In genomic region chr3:67624078-67624477, GRCh38 we compare ENCODE assay signal across 22 cellular contexts.
"Had no signal": no experiment of that assay in that cellular context is flagged by ENCODE, and none has a peak within 500 bp of the region (broad histone marks: within the 10 kb centered on the region; RNA-seq: fewer than 3 reads in every experiment).

No MANE protein-coding gene starts in this region.

- DNase-seq: activated CD4-positive, alpha-beta T cell treated with anti-CD3 and anti-CD28 coated beads, Interleukin-2, amount 10 ng/mL, durations not matched to agents 7 days and 5 days; activated effector memory CD4-positive, alpha-beta T cell treated with Interleukin-2 at 50 U/mL for 16 hours; activated naive CD8-positive, alpha-beta T cell treated with anti-CD3 and anti-CD28 coated beads, Interleukin-2, amount 10 ng/mL, durations not matched to agents 7 days and 5 days; activated T-cell treated with anti-CD3 and anti-CD28 coated beads, Interleukin-2, amount 50 U/mL, for 48 hours; anterior cingulate cortex; body of pancreas; cortex of kidney; head of caudate nucleus; lower lobe of right lung; natural killer cell; retina; sigmoid colon; stimulated activated CD4-positive, alpha-beta T cell treated with anti-CD3 and anti-CD28 coated beads, Interleukin-15, amount 100 ng/mL, for 24 hours; stimulated activated naive CD4-positive, alpha-beta T cell; substantia nigra; thyroid gland had no signal

- H3K9me3 Mint-ChIP-seq: natural killer cell had no signal

- H3K9me3 ChIP-seq: body of pancreas, gastroesophageal sphincter, lower lobe of right lung, sigmoid colon, thyroid gland had no signal

- H3K36me3 ChIP-seq: cardiac muscle cell had no signal

- H3K4me3 Mint-ChIP-seq: activated CD4-positive, alpha-beta T cell treated with anti-CD3 and anti-CD28 coated beads, Interleukin-2, amount 10 ng/mL, durations not matched to agents 7 days and 5 days; activated naive CD8-positive, alpha-beta T cell treated with anti-CD3 and anti-CD28 coated beads, Interleukin-2, amount 10 ng/mL, durations not matched to agents 7 days and 5 days; natural killer cell had no signal

- H3K27ac ChIP-seq: body of pancreas, cardiac muscle cell, epithelial cell of prostate, gastroesophageal sphincter, lower lobe of right lung, sigmoid colon, thyroid gland had no signal

- H3K27ac Mint-ChIP-seq: activated CD4-positive, alpha-beta T cell treated with anti-CD3 and anti-CD28 coated beads, Interleukin-2, amount 10 ng/mL, durations not matched to agents 7 days and 5 days; activated naive CD8-positive, alpha-beta T cell treated with anti-CD3 and anti-CD28 coated beads, Interleukin-2, amount 10 ng/mL, durations not matched to agents 7 days and 5 days; progenitor cell of endocrine pancreas had no signal

- ATAC-seq: body of pancreas, gastroesophageal sphincter, lower lobe of right lung, natural killer cell, SK-N-SH treated with all-trans-retinoic acid at 6 μM for 48 hours had no signal

- H3K4me1 ChIP-seq: lower lobe of right lung, thyroid gland had no signal

- H3K36me3 Mint-ChIP-seq: natural killer cell had no signal

- H3K27me3 ChIP-seq: body of pancreas, cardiac muscle cell, gastroesophageal sphincter, sigmoid colon, thyroid gland had no signal

- H3K27me3 Mint-ChIP-seq: activated CD4-positive, alpha-beta T cell treated with anti-CD3 and anti-CD28 coated beads, Interleukin-2, amount 10 ng/mL, durations not matched to agents 7 days and 5 days; activated naive CD8-positive, alpha-beta T cell treated with anti-CD3 and anti-CD28 coated beads, Interleukin-2, amount 10 ng/mL, durations not matched to agents 7 days and 5 days; progenitor cell of endocrine pancreas had no signal

- H3K4me3 ChIP-seq: body of pancreas, cardiac muscle cell, gastroesophageal sphincter, lower lobe of right lung, sigmoid colon, smooth muscle cell, thyroid gland had no signal
